In genomic region chr7:102688299-102689033, GRCh38 we compare ENCODE assay signal across 13 cellular contexts. TPM values are rescaled to one million over a fixed set of nuclear protein-coding genes. Genes with fewer than 3 reads are reported as not detected.
DNase-seq lines count a peak whose midpoint lies in the region; ATAC-seq, FAIRE-seq and TF ChIP-seq lines count a peak whose summit lies in the region.
"Not testable (repeated sequence)": the region's sequence is repeated elsewhere in the genome, so short reads cannot be mapped to it uniquely, and the experiment has no call there.
"Had no signal": no experiment of that assay in that cellular context is flagged by ENCODE, and none has a peak within 500 bp of the region (broad histone marks: within the 10 kb centered on the region; RNA-seq: fewer than 3 reads in every experiment).

No MANE protein-coding gene starts in this region.

- DNase-seq in DND-41, Right ventricle myocardium superior, pancreas: not testable (repeated sequence)

- not testable (repeated sequence) for H3K4me3 ChIP-seq in DND-41 (ENCODE audit: low read depth in 1 of 2, low read length in 2 of 2); pancreas

- ATAC-seq in DND-41 (ENCODE audit: insufficient read depth, low read depth) = peak; percentile 32; the same call in 1 of the 3 replicates
- ATAC-seq in GM19351 (IDR thresholded peaks at IDR 0.05; ENCODE audit: unreplicated experiment) = peak; percentile 72
- ATAC-seq in GM21717 (IDR thresholded peaks at IDR 0.05; ENCODE audit: unreplicated experiment) = peak; percentile 58
- peak; percentile 69 for ATAC-seq in HG02938 (IDR thresholded peaks at IDR 0.05; ENCODE audit: unreplicated experiment)
- ATAC-seq in HG03378 (IDR thresholded peaks at IDR 0.05; ENCODE audit: unreplicated experiment) = peak; percentile 60
- peak; percentile 69 to 71 for ATAC-seq in activated CD4-positive, CD25-positive, alpha-beta regulatory T cell treated with anti-CD3 and anti-CD28 coated beads, Interleukin-2, amount 50 U/mL, for 24 hours
- ATAC-seq in Right ventricle myocardium superior (ENCODE audit: poor library complexity) = peak; percentile 96
- ATAC-seq in pancreas = peak; percentile 91 to 96 (median 92)

- H3K79me2 ChIP-seq in DND-41 (ENCODE audit: insufficient read depth, low read length) = not testable (repeated sequence)

- not testable (repeated sequence) for H3K36me3 ChIP-seq in DND-41 (ENCODE audit: insufficient read depth, low read length); pancreas

- H3K27ac ChIP-seq in DND-41 (ENCODE audit: low read length); pancreas: not testable (repeated sequence)

- not testable (repeated sequence) for H3K9me3 ChIP-seq in DND-41 (ENCODE audit: insufficient read depth, low read length, severe bottlenecking); pancreas

- H2AFZ ChIP-seq in DND-41 (ENCODE audit: low read depth, low read length) = not testable (repeated sequence)

- not testable (repeated sequence) for TF ChIP-seq CTCF in DND-41 (IDR thresholded peaks at IDR 0.05; ENCODE audit: borderline replicate concordance, extremely low read depth, low read length, poor library complexity, severe bottlenecking); pancreas (IDR thresholded peaks at IDR 0.05)

- WGBS in pancreas, 2 donors = no CpG with 5 or more reads among the region's 37 CpGs

- not testable (repeated sequence) for FAIRE-seq in pancreas (lab: Jason Lieb, UNC)

- not testable (repeated sequence) for H3K4me1 ChIP-seq in DND-41 (ENCODE audit: insufficient read depth, low read length); pancreas

- not testable (repeated sequence) for H3K4me2 ChIP-seq in DND-41 (ENCODE audit: insufficient read depth, low read length)

- intact Hi-C loops in Right ventricle myocardium superior (cut with DNase I); pancreas (cut with DNase I): not testable (repeated sequence)

- H3K9ac ChIP-seq in DND-41 (ENCODE audit: low read depth, low read length) = not testable (repeated sequence)

- H4K20me1 ChIP-seq in DND-41 (ENCODE audit: insufficient read depth, low read length) = not testable (repeated sequence)

- H3K27me3 ChIP-seq in DND-41 (ENCODE audit: insufficient read depth, low read length, poor library complexity); pancreas: not testable (repeated sequence)

RNA-seq across cellular contexts. Expression of gene POLR2J2, which starts 17.0 kb away (rescaled TPM):
- total RNA-seq in Right ventricle myocardium superior = 1.7 TPM
- 1 to 10 TPM; 1.4 to 9.7 (median 3.7) TPM for total RNA-seq in pancreas
- 1 to 10 TPM; 5.1 to 6.1 TPM for polyA plus RNA-seq in pancreas

RNA-seq across cellular contexts. Expression of gene SPDYE2B, which starts 38.3 kb away (rescaled TPM):
- total RNA-seq in Right ventricle myocardium superior (not detected), pancreas (not detected)
- polyA plus RNA-seq in pancreas = not detected
- total RNA-seq: CD8-positive, alpha-beta memory T cell; Daoy; frontal cortex; PC-9; right atrium auricular region had no signal

RNA-seq across cellular contexts. Expression of gene UPK3BL1, which starts 45.9 kb away (rescaled TPM):
- total RNA-seq in Right ventricle myocardium superior (12.2 TPM), pancreas (10 to 100 TPM in 2 of 6 donors, 1 to 10 TPM in 4; 2.9 to 11.8 (median 5.5) TPM)
- polyA plus RNA-seq in pancreas = 100 to 1,000 TPM in 1 of 2 donors, 10 to 100 TPM in 1; 72.2 to 168 TPM

Comparison
In these comparisons a context has a peak if more than half of its experiments do, and no peak if none do; other contexts are left out.
1. ATAC-seq: peak in every context shown above with its lines; median percentile 96 in Right ventricle myocardium superior; 92 in pancreas; 72 in GM19351; 70 in activated CD4-positive, CD25-positive, alpha-beta regulatory T cell treated with anti-CD3 and anti-CD28 coated beads, Interleukin-2, amount 50 U/mL, for 24 hours; 69 in HG02938; 60 in HG03378; 58 in GM21717; 32 in DND-41.